Comparison of ENCODE assay signal across 1 cellular context in the genomic region with DNA sequence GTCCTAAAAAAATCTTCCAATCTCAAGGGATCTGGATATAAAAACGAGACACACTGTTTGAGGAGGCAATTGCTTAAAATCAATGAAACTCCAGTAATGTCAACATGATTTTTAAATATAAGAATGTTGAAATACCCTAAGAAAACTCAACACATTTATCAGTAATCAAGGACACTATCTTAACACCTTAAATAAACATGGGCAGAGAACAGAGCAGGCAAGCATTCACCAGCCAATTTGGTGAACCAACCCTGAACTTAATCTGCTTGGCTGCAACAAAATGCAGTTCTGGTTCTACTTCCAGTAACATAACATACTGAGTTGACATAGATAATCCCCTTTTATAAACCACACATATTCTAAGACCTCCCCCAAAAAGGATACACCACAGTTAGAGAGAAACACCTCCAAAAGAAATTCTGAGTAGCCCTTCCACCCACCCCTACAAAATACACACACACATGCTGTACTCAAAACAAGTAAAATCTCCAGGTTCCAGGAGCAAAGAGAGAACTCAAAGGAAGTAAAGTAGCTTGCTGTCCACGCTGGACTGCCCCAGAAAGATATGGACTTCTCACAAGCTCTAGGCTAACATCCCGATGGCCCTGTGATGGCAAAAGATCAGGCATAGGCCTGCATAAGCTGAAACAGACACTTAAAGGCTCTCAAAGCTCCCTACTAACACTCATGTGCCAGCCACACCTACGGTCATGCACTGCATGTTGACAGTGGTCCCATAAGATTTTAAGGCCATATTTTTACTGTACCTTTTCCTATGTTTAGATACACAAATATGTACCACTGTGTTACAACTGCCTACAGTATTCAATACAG.
TF ChIP-seq lines count a peak whose summit lies in the region.

No MANE protein-coding gene starts in this region.

TF ChIP-seq in liver, 16 proteins besides CTCF, POLR2A, EP300 and RAD21 (continued from another document):
- TF ChIP-seq, protein P1, sequence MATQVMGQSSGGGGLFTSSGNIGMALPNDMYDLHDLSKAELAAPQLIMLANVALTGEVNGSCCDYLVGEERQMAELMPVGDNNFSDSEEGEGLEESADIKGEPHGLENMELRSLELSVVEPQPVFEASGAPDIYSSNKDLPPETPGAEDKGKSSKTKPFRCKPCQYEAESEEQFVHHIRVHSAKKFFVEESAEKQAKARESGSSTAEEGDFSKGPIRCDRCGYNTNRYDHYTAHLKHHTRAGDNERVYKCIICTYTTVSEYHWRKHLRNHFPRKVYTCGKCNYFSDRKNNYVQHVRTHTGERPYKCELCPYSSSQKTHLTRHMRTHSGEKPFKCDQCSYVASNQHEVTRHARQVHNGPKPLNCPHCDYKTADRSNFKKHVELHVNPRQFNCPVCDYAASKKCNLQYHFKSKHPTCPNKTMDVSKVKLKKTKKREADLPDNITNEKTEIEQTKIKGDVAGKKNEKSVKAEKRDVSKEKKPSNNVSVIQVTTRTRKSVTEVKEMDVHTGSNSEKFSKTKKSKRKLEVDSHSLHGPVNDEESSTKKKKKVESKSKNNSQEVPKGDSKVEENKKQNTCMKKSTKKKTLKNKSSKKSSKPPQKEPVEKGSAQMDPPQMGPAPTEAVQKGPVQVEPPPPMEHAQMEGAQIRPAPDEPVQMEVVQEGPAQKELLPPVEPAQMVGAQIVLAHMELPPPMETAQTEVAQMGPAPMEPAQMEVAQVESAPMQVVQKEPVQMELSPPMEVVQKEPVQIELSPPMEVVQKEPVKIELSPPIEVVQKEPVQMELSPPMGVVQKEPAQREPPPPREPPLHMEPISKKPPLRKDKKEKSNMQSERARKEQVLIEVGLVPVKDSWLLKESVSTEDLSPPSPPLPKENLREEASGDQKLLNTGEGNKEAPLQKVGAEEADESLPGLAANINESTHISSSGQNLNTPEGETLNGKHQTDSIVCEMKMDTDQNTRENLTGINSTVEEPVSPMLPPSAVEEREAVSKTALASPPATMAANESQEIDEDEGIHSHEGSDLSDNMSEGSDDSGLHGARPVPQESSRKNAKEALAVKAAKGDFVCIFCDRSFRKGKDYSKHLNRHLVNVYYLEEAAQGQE (IDR thresholded peaks at IDR 0.05) = no peak
- TF ChIP-seq, protein P2, sequence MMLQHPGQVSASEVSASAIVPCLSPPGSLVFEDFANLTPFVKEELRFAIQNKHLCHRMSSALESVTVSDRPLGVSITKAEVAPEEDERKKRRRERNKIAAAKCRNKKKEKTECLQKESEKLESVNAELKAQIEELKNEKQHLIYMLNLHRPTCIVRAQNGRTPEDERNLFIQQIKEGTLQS (IDR thresholded peaks at IDR 0.05) = no peak
- TF ChIP-seq SP1 (IDR thresholded peaks at IDR 0.05) (no peak), FOXA1 (IDR thresholded peaks at IDR 0.05) (peak; percentile 61)
